14 cellular contexts compared by ENCODE assay signal in genomic region chr7:69764071-69764470, GRCh38.
"Had no signal": no experiment of that assay in that cellular context is flagged by ENCODE, and none has a peak within 500 bp of the region (broad histone marks: within the 10 kb centered on the region; RNA-seq: fewer than 3 reads in every experiment).

No MANE protein-coding gene starts in this region.

- ATAC-seq: activated T-cell treated with anti-CD3 and anti-CD28 coated beads, Interleukin-2, amount 50 U/mL, for 72 hours; stimulated activated effector memory CD8-positive, alpha-beta T cell treated with anti-CD3 and anti-CD28 coated beads, Interleukin-12 subunit alpha, Interleukin-12 subunit beta, amount 100 ng/mL, for 72 hours had no signal

- H3K27ac ChIP-seq: breast epithelium, esophagus muscularis mucosa, tibial artery, VCaP had no signal

- DNase-seq: activated CD4-positive, alpha-beta memory T cell treated with anti-CD3 and anti-CD28 coated beads for 36 hours; activated gamma-delta T cell treated with Interleukin-2 at 50 U/mL for 16 hours; activated naive CD8-positive, alpha-beta T cell treated with anti-CD3 and anti-CD28 coated beads for 36 hours; activated T-cell treated with anti-CD3 and anti-CD28 coated beads, Interleukin-2, amount 50 U/mL, for 72 hours; hypothalamus; kidney glomerular epithelial cell; posterior cingulate gyrus; small intestine; T1000; tibial artery had no signal

- H3K27me3 ChIP-seq: breast epithelium, esophagus muscularis mucosa, tibial artery had no signal

- H3K4me1 ChIP-seq: tibial artery had no signal

- H3K36me3 ChIP-seq: breast epithelium, esophagus muscularis mucosa, tibial artery had no signal

- H3K9me3 ChIP-seq: breast epithelium, esophagus muscularis mucosa, tibial artery had no signal

- H3K4me3 ChIP-seq: breast epithelium, esophagus muscularis mucosa, tibial artery had no signal
